ENCODE assay signal across 1 cellular context in the genomic region with DNA sequence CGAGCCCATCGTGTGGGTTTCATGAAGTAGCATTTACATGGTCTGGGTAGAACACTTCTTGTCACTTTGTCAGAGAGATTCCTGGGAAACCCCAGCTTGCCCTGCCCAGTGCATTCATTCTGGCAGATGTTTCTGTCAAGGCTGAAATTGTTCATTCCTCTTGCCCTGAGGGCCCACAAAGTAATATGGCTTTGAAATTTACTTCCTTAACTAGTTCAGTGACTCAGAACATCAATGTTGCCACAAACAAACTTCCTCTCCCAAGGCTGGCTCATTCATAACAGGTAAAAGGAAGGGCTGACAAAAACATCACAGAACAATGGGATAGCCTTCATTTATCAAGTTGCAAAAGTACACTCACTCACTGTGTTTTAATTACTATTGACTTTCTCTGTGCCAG.
TF ChIP-seq lines count a peak whose summit lies in the region.

No MANE protein-coding gene starts in this region.

TF ChIP-seq in WTC11, 78 proteins besides CTCF, POLR2A, EP300 and RAD21 (continued from another document):
- TF ChIP-seq NR2C2 (CRISPR knock-in tag; IDR thresholded peaks at IDR 0.05) (no peak), RELA (CRISPR knock-in tag; IDR thresholded peaks at IDR 0.05; ENCODE audit: borderline replicate concordance) (no peak), RORB (CRISPR knock-in tag; IDR thresholded peaks at IDR 0.05) (no peak)
